1 cellular context compared by ENCODE assay signal in the genomic region with DNA sequence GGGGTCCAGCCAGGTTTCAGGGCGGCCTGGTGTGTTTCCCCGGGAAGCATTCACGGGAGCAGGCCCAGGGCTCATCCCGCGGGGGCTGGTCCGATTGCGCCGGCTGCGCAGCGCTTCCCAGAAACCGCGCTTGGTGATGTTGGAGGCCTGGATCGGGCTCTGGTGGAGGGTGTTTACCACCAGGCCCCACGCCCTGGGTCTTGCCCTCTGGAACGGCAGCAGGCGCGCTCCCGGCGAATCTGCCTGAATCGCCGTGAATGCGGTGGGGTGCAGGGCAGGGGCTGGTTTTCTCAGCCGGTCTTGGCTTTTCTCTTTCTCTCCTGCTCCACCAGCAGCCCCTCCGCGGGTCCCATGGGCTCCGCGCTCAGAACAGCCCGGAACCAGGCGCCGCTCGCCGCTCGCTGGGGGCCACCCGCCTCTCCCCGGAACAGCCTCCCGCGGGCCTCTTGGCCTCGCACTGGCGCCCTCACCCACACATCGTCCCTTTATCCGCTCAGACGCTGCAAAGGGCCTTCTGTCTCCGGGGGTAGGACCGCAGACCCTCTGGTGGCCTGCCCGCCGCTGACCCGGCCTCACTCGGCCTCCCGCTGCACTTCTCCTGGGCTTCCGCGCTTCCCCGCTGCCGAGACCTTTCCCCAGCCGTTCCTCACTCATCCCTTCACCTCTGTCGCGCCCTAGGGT.
TF ChIP-seq lines count a peak whose summit lies in the region.

No MANE protein-coding gene starts in this region.

TF ChIP-seq in endothelial cell of umbilical vein, 7 proteins besides CTCF, POLR2A, EP300 and RAD21:
- no peak for TF ChIP-seq GATA2 (IDR thresholded peaks at IDR 0.05; ENCODE audit: insufficient read depth, insufficient read length, low read depth, low read length)
- TF ChIP-seq FOS (IDR thresholded peaks at IDR 0.05; ENCODE audit: borderline replicate concordance, insufficient read depth, low read length): no peak
- peak; percentile 83 for TF ChIP-seq EZH2 (IDR thresholded peaks at IDR 0.05; ENCODE audit: borderline replicate concordance, low read depth, low read length, severe bottlenecking)
- no peak for TF ChIP-seq JUN (IDR thresholded peaks at IDR 0.05; ENCODE audit: borderline replicate concordance, insufficient read depth, insufficient read length, low read depth)
- TF ChIP-seq POLR2AphosphoS5 (IDR thresholded peaks at IDR 0.05; ENCODE audit: insufficient read depth, low read depth, low read length): no peak
- TF ChIP-seq, protein P1, sequence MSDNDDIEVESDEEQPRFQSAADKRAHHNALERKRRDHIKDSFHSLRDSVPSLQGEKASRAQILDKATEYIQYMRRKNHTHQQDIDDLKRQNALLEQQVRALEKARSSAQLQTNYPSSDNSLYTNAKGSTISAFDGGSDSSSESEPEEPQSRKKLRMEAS (IDR thresholded peaks at IDR 0.05; ENCODE audit: insufficient read depth, insufficient read length): no peak
- no peak for TF ChIP-seq MYC (IDR thresholded peaks at IDR 0.05; ENCODE audit: low read depth, low read length)
